9 cellular contexts compared by ENCODE assay signal in the genomic region with DNA sequence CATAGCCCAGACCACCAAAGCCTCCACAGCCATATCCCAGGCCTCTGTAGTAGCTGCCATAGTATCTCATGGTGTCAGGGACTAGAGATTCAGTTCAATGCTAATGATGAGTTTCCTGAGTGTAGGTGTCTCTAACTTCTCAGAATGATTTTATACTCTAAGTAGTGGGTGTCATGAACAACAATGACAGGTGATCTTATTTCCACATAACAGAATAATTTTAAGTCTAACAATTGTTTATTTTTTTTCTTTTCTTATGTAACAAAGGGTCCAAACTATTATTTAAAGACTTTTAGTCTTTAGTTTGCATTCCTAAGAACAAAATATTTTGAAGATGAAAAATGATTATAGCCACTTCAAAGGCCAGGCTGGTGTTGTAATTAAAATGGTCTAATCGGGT.
"Had no signal": no experiment of that assay in that cellular context is flagged by ENCODE, and none has a peak within 500 bp of the region (broad histone marks: within the 10 kb centered on the region; RNA-seq: fewer than 3 reads in every experiment).

TSS of gene KRTAP19-6 (minus strand) at position 101 of the 400 bp plus-strand sequence. CDS start at position 70, 31 bp downstream.

- ATAC-seq: naive thymus-derived CD8-positive, alpha-beta T cell; natural killer cell; natural killer cell treated with Interleukin-12 subunit alpha and Interleukin-12 subunit beta and Interleukin-15 and Interleukin-18, amount 100 ng/mL, for 72 hours; pancreas; psoas muscle; right cardiac atrium; right lobe of liver; sciatic nerve had no signal

- FAIRE-seq: pancreas, small intestine had no signal
